Comparison of ENCODE assay signal across 22 cellular contexts in genomic region chr15:38300395-38300794, GRCh38. TPM values are rescaled to one million over a fixed set of nuclear protein-coding genes. Genes with fewer than 3 reads are reported as not detected.
DNase-seq lines count a peak whose midpoint lies in the region; ATAC-seq lines count a peak whose summit lies in the region.
"Had no signal": no experiment of that assay in that cellular context is flagged by ENCODE, and none has a peak within 500 bp of the region (broad histone marks: within the 10 kb centered on the region; RNA-seq: fewer than 3 reads in every experiment).

No MANE protein-coding gene starts in this region.

- peaks cover 6 to 16% of the 10 kb centered on the region in 2 donors for H3K4me1 Mint-ChIP-seq in effector memory CD8-positive, alpha-beta T cell (ENCODE audit: low read depth in 2 of 2)
- H3K4me1 Mint-ChIP-seq: memory B cell, nephron progenitor cell had no signal

- H3K36me3 ChIP-seq in adipocyte (ENCODE audit: control insufficient read depth, insufficient read depth, low read length, severe bottlenecking) = no peaks in the 10 kb centered on the region

- peak overlapping the region; percentile 69 for H3K4me3 ChIP-seq in adipocyte (ENCODE audit: low read length)
- H3K4me3 ChIP-seq: heart left ventricle had no signal

- ATAC-seq in GM21576 (IDR thresholded peaks at IDR 0.05; ENCODE audit: unreplicated experiment) = no peak
- no peak for ATAC-seq in effector memory CD8-positive, alpha-beta T cell (replicated peaks)
- ATAC-seq: heart left ventricle, Panc1, T-cell had no signal

- DNase-seq in ELR (ENCODE audit: low read depth) (peak; percentile 47), LHCN-M2 (ENCODE audit: low read depth) (peak; percentile 13), adipocyte (ENCODE audit: low read depth) (peak; percentile 39), iris pigment epithelial cell (ENCODE audit: low read depth) (peak; percentile 34), 8988T (no peak), HUDEP-2 (lab: John Stamatoyannopoulos, UW; ENCODE audit: unreplicated experiment in 76 of 76) (no peak)
- no peak for DNase-seq in effector memory CD8-positive, alpha-beta T cell
- DNase-seq: activated CD8-positive, alpha-beta memory T cell treated with anti-CD3 and anti-CD28 coated beads for 24 hours; AML-193; Caco-2; cortex of kidney; GDM1; heart left ventricle; islet precursor cell; NCI-H187 treated with DMSO at 0.1 percent for 48 hours; NCI-H526; nephron progenitor cell; substantia nigra; T-cell had no signal

- no peaks in the 10 kb centered on the region for H3K36me3 Mint-ChIP-seq in effector memory CD8-positive, alpha-beta T cell (ENCODE audit: insufficient read depth)
- H3K36me3 Mint-ChIP-seq: T-cell had no signal

- H3K4me3 Mint-ChIP-seq in effector memory CD8-positive, alpha-beta T cell = no peak overlapping the region
- H3K4me3 Mint-ChIP-seq: memory B cell, nephron progenitor cell, T-cell had no signal

- peak overlapping the region; percentile 51 for H3K9ac ChIP-seq in adipocyte (ENCODE audit: low read length)

- peaks cover 33% of the 10 kb centered on the region for H3K4me1 ChIP-seq in adipocyte (ENCODE audit: control insufficient read depth, insufficient read depth, low read length)
- H3K4me1 ChIP-seq: Caco-2 had no signal

- no peaks in the 10 kb centered on the region for H3K9me3 Mint-ChIP-seq in effector memory CD8-positive, alpha-beta T cell
- H3K9me3 Mint-ChIP-seq: memory B cell, nephron progenitor cell, T-cell had no signal

- H3K27me3 ChIP-seq in adipocyte (replicated peaks; ENCODE audit: control insufficient read depth, insufficient read depth, low read length) = no peaks in the 10 kb centered on the region
- H3K27me3 ChIP-seq: heart left ventricle had no signal

- H3K27me3 Mint-ChIP-seq in effector memory CD8-positive, alpha-beta T cell = peaks cover 0 to 8% of the 10 kb centered on the region in 2 donors
- H3K27me3 Mint-ChIP-seq: memory B cell had no signal

- peak overlapping the region in 1 of 2 donors; percentile 10 for H3K27ac Mint-ChIP-seq in effector memory CD8-positive, alpha-beta T cell
- H3K27ac Mint-ChIP-seq: memory B cell, T-cell had no signal

- H3K9me3 ChIP-seq in adipocyte (ENCODE audit: control insufficient read depth, low read length) = no peaks in the 10 kb centered on the region
- H3K9me3 ChIP-seq: Caco-2, heart left ventricle had no signal

RNA-seq across cellular contexts. Expression of gene SPRED1, which starts 47.8 kb away (rescaled TPM):
- 46.1 and 48.4 TPM in 2 replicates for total RNA-seq in LHCN-M2 (2014; rRNA removed)
- 7.1 TPM for polyA plus RNA-seq in LHCN-M2 (2012)

Comparison
In these comparisons a context has a peak if more than half of its experiments do, and no peak if none do; other contexts are left out.
1. DNase-seq: peak in ELR (single experiment), LHCN-M2 (single experiment), adipocyte (single experiment) and iris pigment epithelial cell (single experiment); none in 8988T (single experiment), effector memory CD8-positive, alpha-beta T cell (0 of 3) and HUDEP-2 (0 of 76).